Comparison of ENCODE assay signal across 1 cellular context in the genomic region with DNA sequence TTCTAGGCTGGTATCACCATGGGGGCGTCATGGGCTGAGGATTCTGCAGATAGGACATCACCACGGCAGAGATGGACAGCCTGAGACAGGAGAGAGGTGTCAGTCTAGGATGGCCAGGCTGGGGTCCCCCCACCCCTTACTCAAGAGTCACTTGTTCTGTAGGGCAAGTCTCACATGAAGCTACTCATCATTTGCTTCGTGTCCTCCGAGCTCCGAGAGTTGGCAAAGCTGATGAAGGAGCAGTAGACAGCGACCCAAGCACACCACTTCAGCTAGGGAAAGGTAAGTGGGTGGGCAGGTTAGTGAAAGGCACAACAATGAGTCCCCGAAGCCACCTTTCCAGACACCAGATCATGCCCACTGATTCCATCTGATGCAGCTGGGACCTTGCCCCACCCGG.
TF ChIP-seq lines count a peak whose summit lies in the region.

No MANE protein-coding gene starts in this region.

TF ChIP-seq in HCT116, 20 proteins besides CTCF, POLR2A, EP300 and RAD21 (continued from another document):
- TF ChIP-seq YY1 (IDR thresholded peaks at IDR 0.05; ENCODE audit: extremely low read depth, insufficient replicate concordance, low read depth, low read length), result no peak
- no peak for TF ChIP-seq CBX3 (IDR thresholded peaks at IDR 0.05; ENCODE audit: low read depth)
- TF ChIP-seq ZFX (IDR thresholded peaks at IDR 0.05), result no peak
- TF ChIP-seq EZH2 (IDR thresholded peaks at IDR 0.05), result no peak
- no peak for TF ChIP-seq EGR1 (IDR thresholded peaks at IDR 0.05; ENCODE audit: low read depth)
- no peak for TF ChIP-seq SRF (IDR thresholded peaks at IDR 0.05; ENCODE audit: low read depth)
- TF ChIP-seq CEBPB (IDR thresholded peaks at IDR 0.05; ENCODE audit: low read depth), result no peak
- no peak for TF ChIP-seq ZNF274 (IDR thresholded peaks at IDR 0.05; ENCODE audit: low read depth, low read length)
- no peak for TF ChIP-seq EZH2phosphoT487 (IDR thresholded peaks at IDR 0.05; ENCODE audit: borderline replicate concordance)
- TF ChIP-seq, protein P1, sequence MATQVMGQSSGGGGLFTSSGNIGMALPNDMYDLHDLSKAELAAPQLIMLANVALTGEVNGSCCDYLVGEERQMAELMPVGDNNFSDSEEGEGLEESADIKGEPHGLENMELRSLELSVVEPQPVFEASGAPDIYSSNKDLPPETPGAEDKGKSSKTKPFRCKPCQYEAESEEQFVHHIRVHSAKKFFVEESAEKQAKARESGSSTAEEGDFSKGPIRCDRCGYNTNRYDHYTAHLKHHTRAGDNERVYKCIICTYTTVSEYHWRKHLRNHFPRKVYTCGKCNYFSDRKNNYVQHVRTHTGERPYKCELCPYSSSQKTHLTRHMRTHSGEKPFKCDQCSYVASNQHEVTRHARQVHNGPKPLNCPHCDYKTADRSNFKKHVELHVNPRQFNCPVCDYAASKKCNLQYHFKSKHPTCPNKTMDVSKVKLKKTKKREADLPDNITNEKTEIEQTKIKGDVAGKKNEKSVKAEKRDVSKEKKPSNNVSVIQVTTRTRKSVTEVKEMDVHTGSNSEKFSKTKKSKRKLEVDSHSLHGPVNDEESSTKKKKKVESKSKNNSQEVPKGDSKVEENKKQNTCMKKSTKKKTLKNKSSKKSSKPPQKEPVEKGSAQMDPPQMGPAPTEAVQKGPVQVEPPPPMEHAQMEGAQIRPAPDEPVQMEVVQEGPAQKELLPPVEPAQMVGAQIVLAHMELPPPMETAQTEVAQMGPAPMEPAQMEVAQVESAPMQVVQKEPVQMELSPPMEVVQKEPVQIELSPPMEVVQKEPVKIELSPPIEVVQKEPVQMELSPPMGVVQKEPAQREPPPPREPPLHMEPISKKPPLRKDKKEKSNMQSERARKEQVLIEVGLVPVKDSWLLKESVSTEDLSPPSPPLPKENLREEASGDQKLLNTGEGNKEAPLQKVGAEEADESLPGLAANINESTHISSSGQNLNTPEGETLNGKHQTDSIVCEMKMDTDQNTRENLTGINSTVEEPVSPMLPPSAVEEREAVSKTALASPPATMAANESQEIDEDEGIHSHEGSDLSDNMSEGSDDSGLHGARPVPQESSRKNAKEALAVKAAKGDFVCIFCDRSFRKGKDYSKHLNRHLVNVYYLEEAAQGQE (IDR thresholded peaks at IDR 0.05; ENCODE audit: low read depth), result no peak
- no peak for TF ChIP-seq FOSL1 (IDR thresholded peaks at IDR 0.05; ENCODE audit: low read depth)
TF ChIP-seq in HCT116: peak in this region for 0.
